1 cellular context compared by ENCODE assay signal in genomic region chr15:67149859-67150824, GRCh38.
TF ChIP-seq lines count a peak whose summit lies in the region.

No MANE protein-coding gene starts in this region.

TF ChIP-seq in K562, 482 proteins besides CTCF, POLR2A, EP300 and RAD21 (continued from another document and continues in another):
- 0 out of 4 replicates have a peak, but pooled peaks of 1 of the 2 experiments have one; percentile 16 for TF ChIP-seq MNT (conservative IDR thresholded peaks at IDR 0.05)
- TF ChIP-seq HMG20B (CRISPR knock-in tag; IDR thresholded peaks at IDR 0.05) = no peak
- no peak for TF ChIP-seq SETDB1 (IDR thresholded peaks at IDR 0.05; ENCODE audit: low read length)
- TF ChIP-seq CEBPZ (IDR thresholded peaks at IDR 0.05; ENCODE audit: borderline replicate concordance, low read depth, low read length) = no peak
- TF ChIP-seq CCAR2 (IDR thresholded peaks at IDR 0.05; ENCODE audit: low read depth, low read length) = no peak
- TF ChIP-seq ZFP30 (CRISPR knock-in tag; IDR thresholded peaks at IDR 0.05; ENCODE audit: borderline replicate concordance) = no peak
- TF ChIP-seq FOSL1 (tag; conservative IDR thresholded peaks at IDR 0.05) = peak; percentile 96
- TF ChIP-seq EGR1 (conservative IDR thresholded peaks at IDR 0.05) = peak; percentile 65
- no peak for TF ChIP-seq HNRNPK (IDR thresholded peaks at IDR 0.05; ENCODE audit: low read depth, low read length, poor library complexity, severe bottlenecking)
- TF ChIP-seq USF2 (CRISPR knock-in tag; IDR thresholded peaks at IDR 0.05) = no peak
- TF ChIP-seq HNRNPUL1 (IDR thresholded peaks at IDR 0.05; ENCODE audit: low read length) = no peak
- no peak for TF ChIP-seq ZBTB12 (CRISPR knock-in tag; IDR thresholded peaks at IDR 0.05)
- TF ChIP-seq ARID4B (CRISPR knock-in tag; IDR thresholded peaks at IDR 0.05) = no peak
- TF ChIP-seq SFPQ (IDR thresholded peaks at IDR 0.05; ENCODE audit: low read depth, low read length) = no peak
- TF ChIP-seq ELF1 (tag; IDR thresholded peaks at IDR 0.05) = no peak
- no peak for TF ChIP-seq ZNF699 (CRISPR knock-in tag; IDR thresholded peaks at IDR 0.05; ENCODE audit: insufficient replicate concordance)
- no peak for TF ChIP-seq ERF (CRISPR knock-in tag; IDR thresholded peaks at IDR 0.05)
- no peak for TF ChIP-seq YBX1 (IDR thresholded peaks at IDR 0.05)
- TF ChIP-seq DMBX1 (CRISPR knock-in tag; IDR thresholded peaks at IDR 0.05; ENCODE audit: borderline replicate concordance) = no peak
- no peak for TF ChIP-seq SIN3A (IDR thresholded peaks at IDR 0.05; ENCODE audit: borderline replicate concordance in 2 of 2, control insufficient read depth in 1 of 2, low read depth in 2 of 2, low read length in 2 of 2)
- TF ChIP-seq POLR3A (IDR thresholded peaks at IDR 0.05; ENCODE audit: borderline replicate concordance, extremely low read depth, insufficient read depth, insufficient read length) = no peak
- no peak for TF ChIP-seq FOXA3 (CRISPR knock-in tag; conservative IDR thresholded peaks at IDR 0.05 in 1 of 2, IDR thresholded peaks at IDR 0.05 in 1 of 2)
- TF ChIP-seq TFAP4 (CRISPR knock-in tag; IDR thresholded peaks at IDR 0.05; ENCODE audit: borderline replicate concordance) = no peak
- TF ChIP-seq ASH1L (IDR thresholded peaks at IDR 0.05; ENCODE audit: borderline replicate concordance, low read depth, partially characterized antibody) = no peak
- TF ChIP-seq ZNF316 (IDR thresholded peaks at IDR 0.05) = no peak
- TF ChIP-seq RREB1 (CRISPR knock-in tag; IDR thresholded peaks at IDR 0.05) = no peak
- TF ChIP-seq THAP7 (CRISPR knock-in tag; IDR thresholded peaks at IDR 0.05) = no peak
- no peak for TF ChIP-seq SIN3B (IDR thresholded peaks at IDR 0.05; ENCODE audit: low read depth)
- TF ChIP-seq HNRNPH1 (optimal IDR thresholded peaks at IDR 0.05; ENCODE audit: low read depth, low read length) = no peak
- no peak for TF ChIP-seq JUNB (CRISPR knock-in tag; conservative IDR thresholded peaks at IDR 0.05)
- TF ChIP-seq ZNF79 (CRISPR knock-in tag; IDR thresholded peaks at IDR 0.05; ENCODE audit: low read depth) = no peak
- no peak for TF ChIP-seq ZNF354B (CRISPR knock-in tag; IDR thresholded peaks at IDR 0.05)
- TF ChIP-seq SMARCA5 (IDR thresholded peaks at IDR 0.05) = no peak
- TF ChIP-seq ETV1 (tag; conservative IDR thresholded peaks at IDR 0.05; ENCODE audit: low read depth) = peak; percentile 44; the same call in 1 of the 2 replicates
